18 cellular contexts compared by ENCODE assay signal in the genomic region with DNA sequence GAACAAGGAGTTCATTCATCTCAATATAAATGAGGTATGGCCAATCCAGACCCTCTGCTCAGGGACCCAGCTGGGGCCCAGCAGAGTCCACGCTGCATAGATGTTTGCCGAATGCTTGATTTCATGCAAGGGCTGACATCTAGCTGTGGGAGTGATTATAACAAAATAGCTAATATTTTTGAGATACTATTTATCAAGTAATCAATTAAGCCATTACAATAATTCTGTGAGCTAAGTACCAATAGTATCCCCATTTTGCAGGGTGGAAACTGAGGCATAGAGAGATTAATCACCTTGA. TPM values are rescaled to one million over a fixed set of nuclear protein-coding genes. Genes with fewer than 3 reads are reported as not detected.
DNase-seq lines count a peak whose midpoint lies in the region; ATAC-seq and TF ChIP-seq lines count a peak whose summit lies in the region.
"Had no signal": no experiment of that assay in that cellular context is flagged by ENCODE, and none has a peak within 500 bp of the region (broad histone marks: within the 10 kb centered on the region; RNA-seq: fewer than 3 reads in every experiment).

No MANE protein-coding gene starts in this region.

- H3K4me3 Mint-ChIP-seq in nephron = no peak overlapping the region
- H3K4me3 Mint-ChIP-seq: activated CD8-positive, alpha-beta memory T cell treated with anti-CD3 and anti-CD28 coated beads, Interleukin-2, amount 10 ng/mL, durations not matched to agents 7 days and 5 days; CD14-positive monocyte; T-helper 2 cell treated with Interferon-gamma antibody and Interleukin-4, amounts not matched to agents 5 μg/mL and 100 μg/mL, for 36 hours had no signal

- no peaks in the 10 kb centered on the region for H3K36me3 Mint-ChIP-seq in nephron (ENCODE audit: low read depth)
- H3K36me3 Mint-ChIP-seq: activated CD8-positive, alpha-beta memory T cell treated with anti-CD3 and anti-CD28 coated beads, Interleukin-2, amount 10 ng/mL, durations not matched to agents 7 days and 5 days; CD14-positive monocyte had no signal

- ATAC-seq in SK-N-SH treated with all-trans-retinoic acid at 6 μM for 48 hours = peak; percentile 65
- ATAC-seq in HG02678 (IDR thresholded peaks at IDR 0.05; ENCODE audit: unreplicated experiment) = no peak
- ATAC-seq: activated CD8-positive, alpha-beta memory T cell treated with anti-CD3 and anti-CD28 coated beads, Interleukin-2, amount 10 ng/mL, durations not matched to agents 7 days and 5 days had no signal

- TF ChIP-seq RAD21 in SK-N-SH (IDR thresholded peaks at IDR 0.05; ENCODE audit: low read length) = no peak

- CTCF ChIA-PET in SK-N-SH (lab: Yijun Ruan, JAX) = interaction anchor here (0.6 to 3.2 kb wide), 22 partner anchors 9 to 428 kb away, joined by 3 to 29 read pairs (median 4); no protein-coding TSS in a partner anchor

- TF ChIP-seq CTCF in SK-N-SH (IDR thresholded peaks at IDR 0.05) = no peak; the same call in 1 of the 2 replicates
- TF ChIP-seq CTCF in coronary artery (IDR thresholded peaks at IDR 0.05) = peak; percentile 41
- TF ChIP-seq CTCF in nephron (IDR thresholded peaks at IDR 0.05; ENCODE audit: unreplicated experiment in 3 of 3) = peak; percentile 23 to 36 (median 33)

- H3K27me3 ChIP-seq in SK-N-SH (ENCODE audit: insufficient read depth) = no peaks in the 10 kb centered on the region
- H3K27me3 ChIP-seq: thyroid gland had no signal

- no peak overlapping the region for H3K27ac ChIP-seq in SK-N-SH (ENCODE audit: low read depth in 2 of 2, low read length in 1 of 2)
- peak overlapping the region in 1 of 2 donors; percentile 15 for H3K27ac ChIP-seq in coronary artery
- H3K27ac ChIP-seq: epithelial cell of prostate, KMS-11, lower lobe of right lung, thyroid gland had no signal

- no peak overlapping the region for H3K4me2 ChIP-seq in SK-N-SH
- H3K4me2 ChIP-seq: KMS-11 had no signal

- no peak overlapping the region; a peak in 1 of 4 replicates for H3K4me3 ChIP-seq in SK-N-SH (ENCODE audit: low read depth in 2 of 2, low read length in 1 of 2)
- H3K4me3 ChIP-seq in coronary artery = no peak overlapping the region
- H3K4me3 ChIP-seq: lower lobe of right lung, thyroid gland had no signal

- TF ChIP-seq EP300 in SK-N-SH (IDR thresholded peaks at IDR 0.05; ENCODE audit: borderline replicate concordance in 1 of 2, low read depth in 1 of 2, low read length in 1 of 2) = no peak

- no peaks in the 10 kb centered on the region for H4K20me1 ChIP-seq in SK-N-SH (ENCODE audit: insufficient read depth)

- no peak overlapping the region for H2AFZ ChIP-seq in SK-N-SH (ENCODE audit: low read depth)

- H3K9me3 ChIP-seq in SK-N-SH = no peaks in the 10 kb centered on the region
- H3K9me3 ChIP-seq: lower lobe of right lung, thyroid gland had no signal

- WGBS in SK-N-SH (ENCODE audit: low lambda C conversion rate) = 84% methylated on average over 2 of the region's 2 CpGs

- peaks cover 25% of the 10 kb centered on the region for H3K4me1 Mint-ChIP-seq in nephron
- H3K4me1 Mint-ChIP-seq: activated CD8-positive, alpha-beta memory T cell treated with anti-CD3 and anti-CD28 coated beads, Interleukin-2, amount 10 ng/mL, durations not matched to agents 7 days and 5 days; CD14-positive monocyte had no signal

- H3K36me3 ChIP-seq in SK-N-SH (replicated peaks in 1 of 2; ENCODE audit: control insufficient read depth in 1 of 2, insufficient read depth in 2 of 2, low read length in 1 of 2) = no peaks in the 10 kb centered on the region
- H3K36me3 ChIP-seq: thyroid gland had no signal

- H3K9me3 Mint-ChIP-seq in nephron = no peaks in the 10 kb centered on the region
- H3K9me3 Mint-ChIP-seq: CD14-positive monocyte; T-helper 2 cell treated with Interferon-gamma antibody and Interleukin-4, amounts not matched to agents 5 μg/mL and 100 μg/mL, for 36 hours had no signal

- H3K27me3 Mint-ChIP-seq in nephron (ENCODE audit: low read depth) = peaks cover 11% of the 10 kb centered on the region

- H3F3A ChIP-seq in SK-N-SH (replicated peaks; ENCODE audit: insufficient read depth) = no peaks in the 10 kb centered on the region

- peak overlapping the region in 2 of 3 experiments; percentile 51 to 71 for H3K27ac Mint-ChIP-seq in nephron
- H3K27ac Mint-ChIP-seq: activated CD8-positive, alpha-beta memory T cell treated with anti-CD3 and anti-CD28 coated beads, Interleukin-2, amount 10 ng/mL, durations not matched to agents 7 days and 5 days; T-helper 2 cell treated with Interferon-gamma antibody and Interleukin-4, amounts not matched to agents 5 μg/mL and 100 μg/mL, for 36 hours had no signal

- POLR2A ChIA-PET in SK-N-SH (lab: Yijun Ruan, JAX) = no interaction called here

- no peaks in the 10 kb centered on the region for H3K79me2 ChIP-seq in SK-N-SH (ENCODE audit: insufficient read depth)

- no peaks in the 10 kb centered on the region for H3K9me2 ChIP-seq in SK-N-SH

- no peaks in the 10 kb centered on the region for H3K4me1 ChIP-seq in SK-N-SH (ENCODE audit: control insufficient read depth in 1 of 2, insufficient read depth in 2 of 2, low read depth in 1 of 2, low read length in 1 of 2)
- H3K4me1 ChIP-seq: lower lobe of right lung had no signal

- H3K9ac ChIP-seq in SK-N-SH = no peak overlapping the region
- H3K9ac ChIP-seq: KMS-11 had no signal

- DNase-seq in SK-N-SH (no peak), coronary artery (ENCODE audit: low spot score) (no peak), cerebellar nuclear complex (lab: John Stamatoyannopoulos, UW) (no peak), NCI-H2107 treated with DMSO at 0.1 percent for 48 hours (lab: John Stamatoyannopoulos, UW; ENCODE audit: unreplicated experiment) (no peak), NCI-H345 (lab: John Stamatoyannopoulos, UW) (no peak)
- DNase-seq: activated CD4-positive, CD25-positive, alpha-beta regulatory T cell treated with anti-CD3 and anti-CD28 coated beads, Interleukin-2, amount 50 U/mL, for 72 hours; activated CD8-positive, alpha-beta memory T cell treated with anti-CD3 and anti-CD28 coated beads, Interleukin-2, amount 10 ng/mL, durations not matched to agents 7 days and 5 days; activated effector memory CD4-positive, alpha-beta T cell treated with Interleukin-2 at 50 U/mL for 16 hours; GOT3; lower lobe of right lung had no signal

TF ChIP-seq in SK-N-SH treated with all-trans-retinoic acid at 6 μM for 48 hours, 23 proteins besides CTCF, POLR2A, EP300 and RAD21 (continues in another document):
- TF ChIP-seq, protein P1, sequence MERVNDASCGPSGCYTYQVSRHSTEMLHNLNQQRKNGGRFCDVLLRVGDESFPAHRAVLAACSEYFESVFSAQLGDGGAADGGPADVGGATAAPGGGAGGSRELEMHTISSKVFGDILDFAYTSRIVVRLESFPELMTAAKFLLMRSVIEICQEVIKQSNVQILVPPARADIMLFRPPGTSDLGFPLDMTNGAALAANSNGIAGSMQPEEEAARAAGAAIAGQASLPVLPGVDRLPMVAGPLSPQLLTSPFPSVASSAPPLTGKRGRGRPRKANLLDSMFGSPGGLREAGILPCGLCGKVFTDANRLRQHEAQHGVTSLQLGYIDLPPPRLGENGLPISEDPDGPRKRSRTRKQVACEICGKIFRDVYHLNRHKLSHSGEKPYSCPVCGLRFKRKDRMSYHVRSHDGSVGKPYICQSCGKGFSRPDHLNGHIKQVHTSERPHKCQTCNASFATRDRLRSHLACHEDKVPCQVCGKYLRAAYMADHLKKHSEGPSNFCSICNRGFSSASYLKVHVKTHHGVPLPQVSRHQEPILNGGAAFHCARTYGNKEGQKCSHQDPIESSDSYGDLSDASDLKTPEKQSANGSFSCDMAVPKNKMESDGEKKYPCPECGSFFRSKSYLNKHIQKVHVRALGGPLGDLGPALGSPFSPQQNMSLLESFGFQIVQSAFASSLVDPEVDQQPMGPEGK (CRISPR knock-in tag; IDR thresholded peaks at IDR 0.05; ENCODE audit: borderline replicate concordance) = no peak
- TF ChIP-seq RARB (CRISPR knock-in tag; IDR thresholded peaks at IDR 0.05) (no peak), TCF4 (CRISPR knock-in tag; IDR thresholded peaks at IDR 0.05; ENCODE audit: borderline replicate concordance) (no peak), ISL1 (CRISPR knock-in tag; IDR thresholded peaks at IDR 0.05) (no peak)

TF ChIP-seq in SK-N-SH, 30 proteins besides CTCF, POLR2A, EP300 and RAD21 (continues in another document):
- no peak for TF ChIP-seq NFIC (IDR thresholded peaks at IDR 0.05; ENCODE audit: borderline replicate concordance)
- no peak for TF ChIP-seq NRF1 (IDR thresholded peaks at IDR 0.05; ENCODE audit: low read depth, low read length)
- no peak for TF ChIP-seq TEAD4 (IDR thresholded peaks at IDR 0.05; ENCODE audit: borderline replicate concordance, insufficient read depth)
- TF ChIP-seq, protein P2, sequence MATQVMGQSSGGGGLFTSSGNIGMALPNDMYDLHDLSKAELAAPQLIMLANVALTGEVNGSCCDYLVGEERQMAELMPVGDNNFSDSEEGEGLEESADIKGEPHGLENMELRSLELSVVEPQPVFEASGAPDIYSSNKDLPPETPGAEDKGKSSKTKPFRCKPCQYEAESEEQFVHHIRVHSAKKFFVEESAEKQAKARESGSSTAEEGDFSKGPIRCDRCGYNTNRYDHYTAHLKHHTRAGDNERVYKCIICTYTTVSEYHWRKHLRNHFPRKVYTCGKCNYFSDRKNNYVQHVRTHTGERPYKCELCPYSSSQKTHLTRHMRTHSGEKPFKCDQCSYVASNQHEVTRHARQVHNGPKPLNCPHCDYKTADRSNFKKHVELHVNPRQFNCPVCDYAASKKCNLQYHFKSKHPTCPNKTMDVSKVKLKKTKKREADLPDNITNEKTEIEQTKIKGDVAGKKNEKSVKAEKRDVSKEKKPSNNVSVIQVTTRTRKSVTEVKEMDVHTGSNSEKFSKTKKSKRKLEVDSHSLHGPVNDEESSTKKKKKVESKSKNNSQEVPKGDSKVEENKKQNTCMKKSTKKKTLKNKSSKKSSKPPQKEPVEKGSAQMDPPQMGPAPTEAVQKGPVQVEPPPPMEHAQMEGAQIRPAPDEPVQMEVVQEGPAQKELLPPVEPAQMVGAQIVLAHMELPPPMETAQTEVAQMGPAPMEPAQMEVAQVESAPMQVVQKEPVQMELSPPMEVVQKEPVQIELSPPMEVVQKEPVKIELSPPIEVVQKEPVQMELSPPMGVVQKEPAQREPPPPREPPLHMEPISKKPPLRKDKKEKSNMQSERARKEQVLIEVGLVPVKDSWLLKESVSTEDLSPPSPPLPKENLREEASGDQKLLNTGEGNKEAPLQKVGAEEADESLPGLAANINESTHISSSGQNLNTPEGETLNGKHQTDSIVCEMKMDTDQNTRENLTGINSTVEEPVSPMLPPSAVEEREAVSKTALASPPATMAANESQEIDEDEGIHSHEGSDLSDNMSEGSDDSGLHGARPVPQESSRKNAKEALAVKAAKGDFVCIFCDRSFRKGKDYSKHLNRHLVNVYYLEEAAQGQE (IDR thresholded peaks at IDR 0.05; ENCODE audit: low read depth, low read length) = no peak

RNA-seq across cellular contexts. Expression of a gene that starts 50.9 kb away (rescaled TPM):
- polyA plus RNA-seq in SK-N-SH (2012; rRNA removed) = not detected in 2 replicates
- not detected in 2 replicates for polyA plus RNA-seq in SK-N-SH (2012; cell fraction: cytosol; rRNA removed)
- not detected in 2 replicates for polyA plus RNA-seq in SK-N-SH (2012; cell fraction: nucleus; rRNA removed)
- polyA plus RNA-seq: CD14-positive monocyte had no signal
